In genomic region chr2:43265006-43265770, GRCh38 we compare ENCODE assay signal across 12 cellular contexts. TPM values are rescaled to one million over a fixed set of nuclear protein-coding genes. Genes with fewer than 3 reads are reported as not detected.
DNase-seq lines count a peak whose midpoint lies in the region; TF ChIP-seq lines count a peak whose summit lies in the region.
"Had no signal": no experiment of that assay in that cellular context is flagged by ENCODE, and none has a peak within 500 bp of the region (broad histone marks: within the 10 kb centered on the region; RNA-seq: fewer than 3 reads in every experiment).

No MANE protein-coding gene starts in this region.

- H3K9me3 ChIP-seq in esophagus (ENCODE audit: control insufficient read depth in 2 of 2, insufficient read depth in 1 of 2, low read depth in 1 of 2, low read length in 1 of 2) (no peaks in the 10 kb centered on the region), mesenchymal stem cell (ENCODE audit: control insufficient read depth, low read length) (no peaks in the 10 kb centered on the region), spleen (no peaks in the 10 kb centered on the region)
- H3K9me3 ChIP-seq: adrenal gland, BE2C had no signal

- H4K91ac ChIP-seq in mesenchymal stem cell (ENCODE audit: low read length) = no peak overlapping the region

- no peaks in the 10 kb centered on the region for H3K27me3 ChIP-seq in esophagus (ENCODE audit: control insufficient read depth in 1 of 2, insufficient read depth in 2 of 2, low read length in 2 of 2)
- H3K27me3 ChIP-seq in mesenchymal stem cell (ENCODE audit: control insufficient read depth in 1 of 2, insufficient read depth in 1 of 2, low read length in 2 of 2) = no peaks in the 10 kb centered on the region
- no peaks in the 10 kb centered on the region for H3K27me3 ChIP-seq in spleen (replicated peaks in 1 of 7)
- H3K27me3 ChIP-seq: adrenal gland, BE2C had no signal

- 68% methylated on average over 14 of the region's 14 CpGs for WGBS in esophagus, 2 donors
- WGBS in mesenchymal stem cell = 52% methylated on average over 12 of the region's 14 CpGs
- WGBS in spleen, 5 donors = 77 to 88% (median 84%) methylated on average over 14 of the region's 14 CpGs

- TF ChIP-seq CTCF in spleen (IDR thresholded peaks at IDR 0.05 in 8 of 11, conservative IDR thresholded peaks at IDR 0.05 in 3 of 11) = no peak

- no peak overlapping the region for H2AFZ ChIP-seq in mesenchymal stem cell (ENCODE audit: low read depth, low read length)

- peak overlapping the region; percentile 24 to 27 for H3K27ac ChIP-seq in esophagus (ENCODE audit: low read depth in 2 of 2, low read length in 1 of 2)
- no peak overlapping the region for H3K27ac ChIP-seq in mesenchymal stem cell (ENCODE audit: low read length, poor library complexity, severe bottlenecking)
- H3K27ac ChIP-seq in spleen = peak overlapping the region in 6 of 8 donors; percentile 3 to 85 (median 47)

- no peak overlapping the region for H2BK120ac ChIP-seq in mesenchymal stem cell (ENCODE audit: low read depth, low read length)

- H2BK12ac ChIP-seq in mesenchymal stem cell (ENCODE audit: low read length in 2 of 2) = no peak overlapping the region

- peaks cover 0 to 2% of the 10 kb centered on the region in 2 donors for H3K36me3 ChIP-seq in esophagus (ENCODE audit: control insufficient read depth in 2 of 2, insufficient read depth in 2 of 2, low read length in 1 of 2)
- H3K36me3 ChIP-seq in mesenchymal stem cell (ENCODE audit: control insufficient read depth in 1 of 2, insufficient read depth in 2 of 2, low read depth in 1 of 2, low read length in 2 of 2) = peaks cover 8 to 11% of the 10 kb centered on the region in 2 experiments
- H3K36me3 ChIP-seq in spleen = peaks cover 0 to 65% (median 0%) of the 10 kb centered on the region in 6 donors
- H3K36me3 ChIP-seq: adrenal gland, BE2C had no signal

- H3K23ac ChIP-seq in mesenchymal stem cell (ENCODE audit: low read length in 2 of 2) = no peak overlapping the region

- no peak overlapping the region for H2BK15ac ChIP-seq in mesenchymal stem cell (ENCODE audit: low read depth, poor library complexity, severe bottlenecking)

- no peak overlapping the region for H3K4me2 ChIP-seq in mesenchymal stem cell (ENCODE audit: low read length, poor library complexity, severe bottlenecking)

- peak overlapping the region; percentile 76 for H3K9ac ChIP-seq in mesenchymal stem cell (ENCODE audit: low read length)

- no peak overlapping the region for H2BK5ac ChIP-seq in mesenchymal stem cell (ENCODE audit: low read depth, low read length, poor library complexity, severe bottlenecking)

- H3K4me3 ChIP-seq in esophagus (ENCODE audit: low read depth in 1 of 2, low read length in 2 of 2) (no peak overlapping the region), mesenchymal stem cell (ENCODE audit: insufficient read depth in 1 of 2, low read depth in 1 of 2, low read length in 2 of 2) (peak overlapping the region in 1 of 2 experiments; percentile 36), spleen (no peak overlapping the region)
- H3K4me3 ChIP-seq: adrenal gland had no signal

- peaks cover 0 to 4% of the 10 kb centered on the region in 2 donors for H3K4me1 ChIP-seq in esophagus (ENCODE audit: control insufficient read depth in 2 of 2, insufficient read depth in 2 of 2, low read length in 1 of 2)
- H3K4me1 ChIP-seq in mesenchymal stem cell (ENCODE audit: control insufficient read depth, insufficient read depth, low read depth, low read length) = peaks cover 18% of the 10 kb centered on the region
- peaks cover 11 to 44% (median 29%) of the 10 kb centered on the region in 6 donors for H3K4me1 ChIP-seq in spleen

- no peaks in the 10 kb centered on the region for H3K79me1 ChIP-seq in mesenchymal stem cell (replicated peaks; ENCODE audit: low read length, poor library complexity, severe bottlenecking)

- no peak overlapping the region for H2AK5ac ChIP-seq in mesenchymal stem cell (ENCODE audit: low read length, severe bottlenecking)

- no peak for TF ChIP-seq POLR2A in spleen (IDR thresholded peaks at IDR 0.05)

- DNase-seq in GM03348 (ENCODE audit: low spot score) = peak; percentile 79
- DNase-seq in mesenchymal stem cell = peak; percentile 38
- DNase-seq in spleen = no peak
- no peak for DNase-seq in NOMO-1 (lab: John Stamatoyannopoulos, UW; ENCODE audit: unreplicated experiment in 2 of 2)
- DNase-seq in amygdala (lab: John Stamatoyannopoulos, UW) = no peak
- DNase-seq in effector CD4-positive, alpha-beta T cell = no peak
- no peak for DNase-seq in activated T-cell treated with anti-CD3 and anti-CD28 coated beads, Interleukin-2, amount 50 U/mL, for 48 hours
- DNase-seq: adrenal gland, BE2C, MM.1S, occipital lobe had no signal

- no peak overlapping the region for H3K14ac ChIP-seq in mesenchymal stem cell (ENCODE audit: low read length in 2 of 2)

- H4K8ac ChIP-seq in mesenchymal stem cell (ENCODE audit: low read length) = peak overlapping the region; percentile 80

- H3K4ac ChIP-seq in mesenchymal stem cell (ENCODE audit: low read depth in 1 of 2, low read length in 2 of 2) = no peak overlapping the region

- peak overlapping the region; percentile 25 to 59 for H3K18ac ChIP-seq in mesenchymal stem cell (ENCODE audit: low read depth in 1 of 2, low read length in 2 of 2)

- intact Hi-C loops in spleen (cut with DNase I; ENCODE audit: low total_unique reads) = no loop called here

RNA-seq across cellular contexts. Expression of gene ZFP36L2, which starts 38.8 kb away (rescaled TPM):
- polyA plus RNA-seq in esophagus (10 to 100 TPM; 48.1 to 64.2 TPM), spleen (100 to 1,000 TPM in 1 of 3 donors, 10 to 100 TPM in 2; 72.4 to 115 (median 91.0) TPM)
- 88.2 TPM for polyA plus RNA-seq in mesenchymal stem cell (2013, experiment 1 of 2)
- 85.9 TPM for polyA plus RNA-seq in mesenchymal stem cell (2013, experiment 2 of 2)
- 100 to 1,000 TPM; 118 to 223 (median 131) TPM for total RNA-seq in spleen

Comparison
In these comparisons a context has a peak if more than half of its experiments do, and no peak if none do; other contexts are left out.
1. DNase-seq: peak in GM03348 (single experiment) and mesenchymal stem cell (single experiment); none in spleen (single experiment), NOMO-1 (0 of 2), amygdala (0 of 56), effector CD4-positive, alpha-beta T cell (single experiment) and activated T-cell treated with anti-CD3 and anti-CD28 coated beads, Interleukin-2, amount 50 U/mL, for 48 hours (0 of 2).